In genomic region chr2:23183733-23184132, GRCh38 we compare ENCODE assay signal across 1 cellular context.
TF ChIP-seq lines count a peak whose summit lies in the region.

No MANE protein-coding gene starts in this region.

TF ChIP-seq in HepG2, 621 proteins besides CTCF, POLR2A, EP300 and RAD21 (continued from another document):
- TF ChIP-seq HINFP (CRISPR knock-in tag; IDR thresholded peaks at IDR 0.05; ENCODE audit: low read depth) (no peak), EEA1 (CRISPR knock-in tag; IDR thresholded peaks at IDR 0.05; ENCODE audit: borderline replicate concordance) (no peak), RFX3 (CRISPR knock-in tag; IDR thresholded peaks at IDR 0.05) (no peak), ZNF367 (CRISPR knock-in tag; IDR thresholded peaks at IDR 0.05; ENCODE audit: borderline replicate concordance) (no peak)
